ENCODE assay signal across 16 cellular contexts in the genomic region with DNA sequence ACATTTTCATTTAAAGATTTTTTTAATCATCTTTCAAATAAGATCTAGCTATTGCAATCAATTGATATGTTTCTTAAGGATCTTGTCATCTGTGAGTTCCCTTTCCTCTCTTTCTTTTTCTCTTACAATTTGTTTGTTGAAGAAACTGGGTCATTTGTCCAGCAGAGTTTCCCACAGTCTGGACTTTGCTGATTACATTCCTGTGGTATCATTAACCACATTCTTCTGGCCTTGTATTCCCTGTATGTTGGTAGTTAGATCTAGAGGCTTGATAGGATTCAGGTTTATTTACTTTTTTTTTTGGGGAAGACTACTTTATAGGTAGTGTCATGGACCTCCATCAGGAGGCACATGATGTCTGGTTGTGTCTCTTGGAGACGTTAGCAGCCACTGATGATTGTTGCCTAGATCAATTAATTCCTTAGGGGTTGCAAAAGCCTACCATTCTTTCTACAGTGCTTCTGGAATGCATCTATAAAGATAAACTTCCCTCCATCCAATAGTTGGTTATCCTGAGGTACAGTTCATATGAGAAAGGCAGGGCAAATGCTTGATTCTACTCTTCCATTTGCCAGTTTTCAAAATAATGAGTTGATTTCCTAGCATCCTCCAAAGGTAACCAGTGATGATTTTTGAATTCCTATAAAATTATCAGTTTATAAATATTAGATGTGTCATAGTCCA. TPM values are rescaled to one million over a fixed set of nuclear protein-coding genes. Genes with fewer than 3 reads are reported as not detected.
DNase-seq lines count a peak whose midpoint lies in the region; ATAC-seq and TF ChIP-seq lines count a peak whose summit lies in the region.
"Had no signal": no experiment of that assay in that cellular context is flagged by ENCODE, and none has a peak within 500 bp of the region (broad histone marks: within the 10 kb centered on the region; RNA-seq: fewer than 3 reads in every experiment).

No MANE protein-coding gene starts in this region.

- DNase-seq in EH (ENCODE audit: low read depth) (peak; percentile 92), NCI-H226 (peak; percentile 14), endothelial cell (ENCODE audit: low spot score) (no peak), trophoblast cell (peak; percentile 46 to 68), middle frontal gyrus (ENCODE audit: extremely low spot score, low spot score) (no peak), OCI-LY7 (ENCODE audit: low spot score) (no peak)
- no peak for DNase-seq in activated CD4-positive, alpha-beta T cell treated with anti-CD3 and anti-CD28 coated beads, Interleukin-2, amount 10 ng/mL, durations not matched to agents 24 days and 14 days
- DNase-seq: activated gamma-delta T cell; CD4-positive, alpha-beta memory T cell; GDM1; mucosa of descending colon; MV-4-11; stimulated activated CD4-positive, alpha-beta T cell treated with anti-CD3 and anti-CD28 coated beads, Interleukin-15, amount 100 ng/mL, for 24 hours had no signal

- H3K4me1 Mint-ChIP-seq in endothelial cell (ENCODE audit: unreplicated experiment), result peaks cover 8% of the 10 kb centered on the region
- H3K4me1 Mint-ChIP-seq in activated CD4-positive, alpha-beta T cell treated with anti-CD3 and anti-CD28 coated beads, Interleukin-2, amount 10 ng/mL, durations not matched to agents 24 days and 14 days, result no peaks in the 10 kb centered on the region
- H3K4me1 Mint-ChIP-seq: CD4-positive, alpha-beta memory T cell had no signal

- ATAC-seq in GM21423 (IDR thresholded peaks at IDR 0.05; ENCODE audit: unreplicated experiment), result no peak
- ATAC-seq: mucosa of descending colon had no signal

- WGBS in trophoblast cell (ENCODE audit: extremely low coverage, insufficient coverage, insufficient read length), result no CpG with 5 or more reads among the region's 1 CpG

- no peak overlapping the region for H4K8ac ChIP-seq in trophoblast cell (ENCODE audit: low read depth, low read length)

- BruUV-seq in OCI-LY7 (replicated peaks; lab: Mats Ljungman, UMichigan), result no TSS peak

- H2AFZ ChIP-seq in trophoblast cell (ENCODE audit: insufficient read depth, low read length, poor library complexity) (no peak overlapping the region), OCI-LY7 (ENCODE audit: low read length) (no peak overlapping the region)
- H2AFZ ChIP-seq: parathyroid adenoma had no signal

- no peaks in the 10 kb centered on the region for H3K27me3 ChIP-seq in trophoblast cell (ENCODE audit: insufficient read depth, low read length)

- no peak overlapping the region for H2BK12ac ChIP-seq in trophoblast cell (ENCODE audit: low read length)

- H3K9me3 ChIP-seq in trophoblast cell (ENCODE audit: insufficient read depth, low read depth, low read length) (no peaks in the 10 kb centered on the region), OCI-LY7 (ENCODE audit: low read length) (no peaks in the 10 kb centered on the region)
- H3K9me3 ChIP-seq: mucosa of descending colon, thoracic aorta had no signal

- H3K79me2 ChIP-seq in trophoblast cell (ENCODE audit: control insufficient read depth, insufficient read depth, low read length, poor library complexity), result no peaks in the 10 kb centered on the region
- H3K79me2 ChIP-seq in OCI-LY7 (ENCODE audit: insufficient read depth, low read depth, low read length), result no peaks in the 10 kb centered on the region
- H3K79me2 ChIP-seq: parathyroid adenoma had no signal

- intact Hi-C loops in OCI-LY7 (cut with micrococcal nuclease; ENCODE audit: unreplicated experiment), result no loop called here
- intact Hi-C loops in activated CD4-positive, alpha-beta T cell treated with anti-CD3 and anti-CD28 coated beads, Interleukin-2, amount 10 ng/mL, durations not matched to agents 24 days and 14 days (cut with micrococcal nuclease), result loop anchor here (5.0 kb wide), 1 partner anchor 267 kb away; a partner anchor contains a TSS

- no peak overlapping the region for H3K27ac ChIP-seq in trophoblast cell (ENCODE audit: low read depth, low read length)
- H3K27ac ChIP-seq in OCI-LY7 (ENCODE audit: low read depth, low read length, poor library complexity, severe bottlenecking), result no peak overlapping the region
- H3K27ac ChIP-seq: parathyroid adenoma, thoracic aorta had no signal

- H3K36me3 Mint-ChIP-seq in endothelial cell (ENCODE audit: low read depth, unreplicated experiment), result no peaks in the 10 kb centered on the region
- no peaks in the 10 kb centered on the region for H3K36me3 Mint-ChIP-seq in activated CD4-positive, alpha-beta T cell treated with anti-CD3 and anti-CD28 coated beads, Interleukin-2, amount 10 ng/mL, durations not matched to agents 24 days and 14 days (ENCODE audit: low read depth)
- H3K36me3 Mint-ChIP-seq: CD4-positive, alpha-beta memory T cell had no signal

- no peak overlapping the region for H4K12ac ChIP-seq in trophoblast cell (ENCODE audit: low read depth, low read length)

- peak overlapping the region; percentile 43 for H3K27ac Mint-ChIP-seq in endothelial cell (ENCODE audit: unreplicated experiment)
- H3K27ac Mint-ChIP-seq in activated CD4-positive, alpha-beta T cell treated with anti-CD3 and anti-CD28 coated beads, Interleukin-2, amount 10 ng/mL, durations not matched to agents 24 days and 14 days, result no peak overlapping the region

- no peak overlapping the region for H2BK5ac ChIP-seq in trophoblast cell (ENCODE audit: low read depth, low read length, poor library complexity)

- no peak overlapping the region for H4K91ac ChIP-seq in trophoblast cell (ENCODE audit: low read depth, low read length)

- no peak overlapping the region for H3K18ac ChIP-seq in trophoblast cell (ENCODE audit: low read length)

- H3K23ac ChIP-seq in trophoblast cell (ENCODE audit: low read length), result no peak overlapping the region

- H3K4ac ChIP-seq in trophoblast cell (ENCODE audit: low read depth, low read length), result no peak overlapping the region

- H3K9me2 ChIP-seq in OCI-LY7 (ENCODE audit: insufficient read depth, low read length), result no peaks in the 10 kb centered on the region

- no peaks in the 10 kb centered on the region for H3K36me3 ChIP-seq in trophoblast cell (ENCODE audit: control insufficient read depth in 1 of 2, insufficient read depth in 2 of 2, low read length in 2 of 2)
- H3K36me3 ChIP-seq in OCI-LY7 (ENCODE audit: insufficient read depth, low read length), result no peaks in the 10 kb centered on the region
- H3K36me3 ChIP-seq: thoracic aorta had no signal

- H3K4me1 ChIP-seq in trophoblast cell (ENCODE audit: control insufficient read depth in 1 of 2, insufficient read depth in 2 of 2, low read length in 2 of 2), result peaks cover 0 to 3% of the 10 kb centered on the region in 2 experiments
- H3K4me1 ChIP-seq in OCI-LY7 (ENCODE audit: insufficient read depth, low read length, poor library complexity, severe bottlenecking), result no peaks in the 10 kb centered on the region
- H3K4me1 ChIP-seq: parathyroid adenoma had no signal

- POLR2A ChIA-PET in OCI-LY7 (lab: Charles Lee), result no interaction called here

- peak overlapping the region; percentile 13 for H3K4me2 ChIP-seq in trophoblast cell (ENCODE audit: low read length)
- no peak overlapping the region for H3K4me2 ChIP-seq in OCI-LY7 (ENCODE audit: low read length)

- no peak overlapping the region for H3K14ac ChIP-seq in trophoblast cell (ENCODE audit: low read length)

- H3K27me3 Mint-ChIP-seq in endothelial cell (ENCODE audit: unreplicated experiment), result no peaks in the 10 kb centered on the region
- peaks cover 30% of the 10 kb centered on the region for H3K27me3 Mint-ChIP-seq in activated CD4-positive, alpha-beta T cell treated with anti-CD3 and anti-CD28 coated beads, Interleukin-2, amount 10 ng/mL, durations not matched to agents 24 days and 14 days

- CTCF ChIA-PET in OCI-LY7 (lab: Charles Lee; ENCODE audit: unreplicated experiment), result no interaction called here

- H3K9ac ChIP-seq in trophoblast cell (ENCODE audit: low read length), result no peak overlapping the region
- H3K9ac ChIP-seq: parathyroid adenoma had no signal

- no peaks in the 10 kb centered on the region for H4K20me1 ChIP-seq in OCI-LY7 (ENCODE audit: insufficient read depth, low read length)

- TF ChIP-seq CTCF in endothelial cell (IDR thresholded peaks at IDR 0.05; ENCODE audit: unreplicated experiment) (no peak), OCI-LY7 (conservative IDR thresholded peaks at IDR 0.05; ENCODE audit: low read length) (no peak)

- no peak overlapping the region for H3K4me3 Mint-ChIP-seq in endothelial cell (ENCODE audit: unreplicated experiment)
- no peak overlapping the region for H3K4me3 Mint-ChIP-seq in activated CD4-positive, alpha-beta T cell treated with anti-CD3 and anti-CD28 coated beads, Interleukin-2, amount 10 ng/mL, durations not matched to agents 24 days and 14 days
- H3K4me3 Mint-ChIP-seq: CD4-positive, alpha-beta memory T cell had no signal

- H2BK120ac ChIP-seq in trophoblast cell (ENCODE audit: insufficient read depth, low read length, poor library complexity), result peak overlapping the region; percentile 88

- H3K4me3 ChIP-seq in trophoblast cell (ENCODE audit: low read depth, low read length), result no peak overlapping the region
- H3K4me3 ChIP-seq in OCI-LY7 (ENCODE audit: low read depth, low read length, poor library complexity, severe bottlenecking), result no peak overlapping the region
- H3K4me3 ChIP-seq: mucosa of descending colon, thoracic aorta had no signal

- no peak overlapping the region for H2AK5ac ChIP-seq in trophoblast cell (ENCODE audit: low read length)

- no peaks in the 10 kb centered on the region for H3K9me3 Mint-ChIP-seq in endothelial cell (ENCODE audit: unreplicated experiment)
- peaks cover 3% of the 10 kb centered on the region for H3K9me3 Mint-ChIP-seq in activated CD4-positive, alpha-beta T cell treated with anti-CD3 and anti-CD28 coated beads, Interleukin-2, amount 10 ng/mL, durations not matched to agents 24 days and 14 days

- H3K79me1 ChIP-seq in trophoblast cell (ENCODE audit: low read length), result peaks cover 3% of the 10 kb centered on the region

RNA-seq across cellular contexts. Expression of a gene that starts 14.3 kb away (rescaled TPM):
- total RNA-seq in endothelial cell (ENCODE audit: unreplicated experiment) (7.8 TPM), OCI-LY7 (2022) (0.21 and 0.50 TPM in 2 replicates)
- polyA plus RNA-seq in trophoblast cell (2013), result 0.08 and 0.15 TPM in 2 replicates
- 0.22 TPM in 1 of 2 replicates, not detected in the other for total RNA-seq in OCI-LY7 (2014; rRNA removed; shearing (Covaris generic))
- total RNA-seq in activated CD4-positive, alpha-beta T cell treated with anti-CD3 and anti-CD28 coated beads, Interleukin-2, amount 10 ng/mL, durations not matched to agents 24 days and 14 days, result 0.17 and 0.19 TPM in 2 replicates
- total RNA-seq: CD4-positive, alpha-beta memory T cell had no signal

Comparison
In these comparisons a context has a peak if more than half of its experiments do, and no peak if none do; other contexts are left out.
1. DNase-seq: peak in EH (single experiment), NCI-H226 (single experiment) and trophoblast cell (2 of 2); none in endothelial cell (single experiment), middle frontal gyrus (single experiment), OCI-LY7 (single experiment) and activated CD4-positive, alpha-beta T cell treated with anti-CD3 and anti-CD28 coated beads, Interleukin-2, amount 10 ng/mL, durations not matched to agents 24 days and 14 days (single experiment).